15 cellular contexts compared by ENCODE assay signal in genomic region chr1:205204552-205204951, GRCh38. TPM values are rescaled to one million over a fixed set of nuclear protein-coding genes. Genes with fewer than 3 reads are reported as not detected.
DNase-seq lines count a peak whose midpoint lies in the region; ATAC-seq and TF ChIP-seq lines count a peak whose summit lies in the region.
"Had no signal": no experiment of that assay in that cellular context is flagged by ENCODE, and none has a peak within 500 bp of the region (broad histone marks: within the 10 kb centered on the region; RNA-seq: fewer than 3 reads in every experiment).

No MANE protein-coding gene starts in this region.

- POLR2A ChIA-PET in SK-N-SH (lab: Yijun Ruan, JAX), result no interaction called here

- H4K20me1 ChIP-seq in SK-N-SH (ENCODE audit: insufficient read depth), result peaks cover 4% of the 10 kb centered on the region; the same call in 1 of the 2 replicates

- no peaks in the 10 kb centered on the region for H3K36me3 ChIP-seq in SK-N-SH (replicated peaks in 1 of 2; ENCODE audit: control insufficient read depth in 1 of 2, insufficient read depth in 2 of 2, low read length in 1 of 2)
- H3K36me3 ChIP-seq: ascending aorta had no signal

- peak overlapping the region; percentile 52; the same call in 1 of the 2 replicates for H3K9ac ChIP-seq in SK-N-SH

- H3K79me2 ChIP-seq in SK-N-SH (ENCODE audit: insufficient read depth), result peaks cover 89% of the 10 kb centered on the region

- H3K4me3 ChIP-seq in SK-N-SH (ENCODE audit: low read depth in 2 of 2, low read length in 1 of 2) (no peak overlapping the region), fibroblast of mammary gland (ENCODE audit: control insufficient read depth, low read depth, low read length) (no peak overlapping the region)
- H3K4me3 ChIP-seq: ascending aorta had no signal

- no peaks in the 10 kb centered on the region for H3K9me3 Mint-ChIP-seq in activated naive CD4-positive, alpha-beta T cell treated with anti-CD3 and anti-CD28 coated beads for 36 hours
- no peaks in the 10 kb centered on the region for H3K9me3 Mint-ChIP-seq in activated naive CD4-positive, alpha-beta T cell treated with anti-CD3 and anti-CD28 coated beads, Interleukin-2, amount 10 ng/mL, durations not matched to agents 7 days and 5 days
- H3K9me3 Mint-ChIP-seq in stimulated activated effector memory CD8-positive, alpha-beta T cell treated with anti-CD3 and anti-CD28 coated beads, Interleukin-12 subunit alpha, Interleukin-12 subunit beta, amount 100 ng/mL, for 72 hours, result no peaks in the 10 kb centered on the region
- H3K9me3 Mint-ChIP-seq: dendritic cell treated with granulocyte-macrophage colony-stimulating factor and Interleukin-4, amounts not matched to agents 40 ng/mL and 50 ng/mL, for 4 days had no signal

- no peak for DNase-seq in activated naive CD4-positive, alpha-beta T cell treated with anti-CD3 and anti-CD28 coated beads for 36 hours
- DNase-seq in activated naive CD4-positive, alpha-beta T cell treated with anti-CD3 and anti-CD28 coated beads, Interleukin-2, amount 10 ng/mL, durations not matched to agents 7 days and 5 days, result no peak
- no peak for DNase-seq in SK-N-SH
- DNase-seq in fibroblast of mammary gland (ENCODE audit: low read depth), result peak; percentile 39
- no peak for DNase-seq in stimulated activated effector memory CD8-positive, alpha-beta T cell treated with anti-CD3 and anti-CD28 coated beads, Interleukin-12 subunit alpha, Interleukin-12 subunit beta, amount 100 ng/mL, for 72 hours (ENCODE audit: low spot score in 2 of 2)
- DNase-seq: Calu3, GDM1, Right ventricle myocardium superior, small intestine, T-helper 2 cell had no signal

- H3K27ac Mint-ChIP-seq in activated naive CD4-positive, alpha-beta T cell treated with anti-CD3 and anti-CD28 coated beads for 36 hours, result peak overlapping the region; percentile 84
- no peak overlapping the region for H3K27ac Mint-ChIP-seq in activated naive CD4-positive, alpha-beta T cell treated with anti-CD3 and anti-CD28 coated beads, Interleukin-2, amount 10 ng/mL, durations not matched to agents 7 days and 5 days
- peak overlapping the region; percentile 9 for H3K27ac Mint-ChIP-seq in stimulated activated effector memory CD8-positive, alpha-beta T cell treated with anti-CD3 and anti-CD28 coated beads, Interleukin-12 subunit alpha, Interleukin-12 subunit beta, amount 100 ng/mL, for 72 hours

- H3K9me3 ChIP-seq in SK-N-SH, result no peaks in the 10 kb centered on the region
- H3K9me3 ChIP-seq: ascending aorta had no signal

- H3K4me2 ChIP-seq in SK-N-SH, result peak overlapping the region; percentile 56

- ATAC-seq in stimulated activated effector memory CD8-positive, alpha-beta T cell treated with anti-CD3 and anti-CD28 coated beads, Interleukin-12 subunit alpha, Interleukin-12 subunit beta, amount 100 ng/mL, for 72 hours, result no peak
- no peak for ATAC-seq in HG03108 (IDR thresholded peaks at IDR 0.05; ENCODE audit: unreplicated experiment)
- no peak for ATAC-seq in HG02885 (IDR thresholded peaks at IDR 0.05; ENCODE audit: poor library complexity, unreplicated experiment)
- ATAC-seq in HG03432 (IDR thresholded peaks at IDR 0.05; ENCODE audit: unreplicated experiment), result no peak

- intact Hi-C loops in activated naive CD4-positive, alpha-beta T cell treated with anti-CD3 and anti-CD28 coated beads for 36 hours (cut with micrococcal nuclease), result no loop called here

- peaks cover 15% of the 10 kb centered on the region for H3F3A ChIP-seq in SK-N-SH (replicated peaks; ENCODE audit: insufficient read depth)

- H3K27ac ChIP-seq in SK-N-SH (ENCODE audit: low read depth in 2 of 2, low read length in 1 of 2), result peak overlapping the region in 1 of 2 experiments; percentile 84; a peak in 2 of 4 replicates
- H3K27ac ChIP-seq: ascending aorta had no signal

- H3K27me3 Mint-ChIP-seq in activated naive CD4-positive, alpha-beta T cell treated with anti-CD3 and anti-CD28 coated beads for 36 hours (ENCODE audit: low read depth), result no peaks in the 10 kb centered on the region
- no peaks in the 10 kb centered on the region for H3K27me3 Mint-ChIP-seq in activated naive CD4-positive, alpha-beta T cell treated with anti-CD3 and anti-CD28 coated beads, Interleukin-2, amount 10 ng/mL, durations not matched to agents 7 days and 5 days
- H3K27me3 Mint-ChIP-seq: dendritic cell treated with granulocyte-macrophage colony-stimulating factor and Interleukin-4, amounts not matched to agents 40 ng/mL and 50 ng/mL, for 4 days had no signal

- TF ChIP-seq RAD21 in SK-N-SH (IDR thresholded peaks at IDR 0.05; ENCODE audit: low read length), result no peak

- peak overlapping the region; percentile 32 for H3K4me3 Mint-ChIP-seq in activated naive CD4-positive, alpha-beta T cell treated with anti-CD3 and anti-CD28 coated beads for 36 hours
- H3K4me3 Mint-ChIP-seq in activated naive CD4-positive, alpha-beta T cell treated with anti-CD3 and anti-CD28 coated beads, Interleukin-2, amount 10 ng/mL, durations not matched to agents 7 days and 5 days, result no peak overlapping the region
- H3K4me3 Mint-ChIP-seq in stimulated activated effector memory CD8-positive, alpha-beta T cell treated with anti-CD3 and anti-CD28 coated beads, Interleukin-12 subunit alpha, Interleukin-12 subunit beta, amount 100 ng/mL, for 72 hours, result peak overlapping the region; percentile 22
- H3K4me3 Mint-ChIP-seq: dendritic cell treated with granulocyte-macrophage colony-stimulating factor and Interleukin-4, amounts not matched to agents 40 ng/mL and 50 ng/mL, for 4 days had no signal

- H3K4me1 ChIP-seq in SK-N-SH (ENCODE audit: control insufficient read depth in 1 of 2, insufficient read depth in 2 of 2, low read depth in 1 of 2, low read length in 1 of 2), result peaks cover 0 to 9% of the 10 kb centered on the region in 2 experiments; a peak in 2 of 4 replicates

- TF ChIP-seq CTCF in SK-N-SH (IDR thresholded peaks at IDR 0.05), result no peak
- no peak for TF ChIP-seq CTCF in fibroblast of mammary gland (conservative IDR thresholded peaks at IDR 0.05; ENCODE audit: control insufficient read depth, insufficient read depth, low read depth, low read length)

- H3K27me3 ChIP-seq in SK-N-SH (ENCODE audit: insufficient read depth), result no peaks in the 10 kb centered on the region
- H3K27me3 ChIP-seq: ascending aorta had no signal

- no peak for TF ChIP-seq EP300 in SK-N-SH (IDR thresholded peaks at IDR 0.05; ENCODE audit: borderline replicate concordance in 1 of 2, low read depth in 1 of 2, low read length in 1 of 2)

- peaks cover 76% of the 10 kb centered on the region for H3K4me1 Mint-ChIP-seq in activated naive CD4-positive, alpha-beta T cell treated with anti-CD3 and anti-CD28 coated beads for 36 hours (ENCODE audit: low read depth)
- peaks cover 41% of the 10 kb centered on the region for H3K4me1 Mint-ChIP-seq in activated naive CD4-positive, alpha-beta T cell treated with anti-CD3 and anti-CD28 coated beads, Interleukin-2, amount 10 ng/mL, durations not matched to agents 7 days and 5 days
- peaks cover 51% of the 10 kb centered on the region for H3K4me1 Mint-ChIP-seq in stimulated activated effector memory CD8-positive, alpha-beta T cell treated with anti-CD3 and anti-CD28 coated beads, Interleukin-12 subunit alpha, Interleukin-12 subunit beta, amount 100 ng/mL, for 72 hours

- H3K36me3 Mint-ChIP-seq in activated naive CD4-positive, alpha-beta T cell treated with anti-CD3 and anti-CD28 coated beads for 36 hours (ENCODE audit: low read depth), result peaks cover 6% of the 10 kb centered on the region
- peaks cover 2% of the 10 kb centered on the region for H3K36me3 Mint-ChIP-seq in activated naive CD4-positive, alpha-beta T cell treated with anti-CD3 and anti-CD28 coated beads, Interleukin-2, amount 10 ng/mL, durations not matched to agents 7 days and 5 days
- peaks cover 16% of the 10 kb centered on the region for H3K36me3 Mint-ChIP-seq in stimulated activated effector memory CD8-positive, alpha-beta T cell treated with anti-CD3 and anti-CD28 coated beads, Interleukin-12 subunit alpha, Interleukin-12 subunit beta, amount 100 ng/mL, for 72 hours

- CTCF ChIA-PET in activated naive CD4-positive, alpha-beta T cell treated with anti-CD3 and anti-CD28 coated beads for 36 hours (lab: Charles Lee), result interaction anchor here (1.5 to 2.7 kb wide), 4 partner anchors 21 to 149 kb away, joined by 3 to 8 read pairs (median 4); no protein-coding TSS in a partner anchor
- CTCF ChIA-PET in activated naive CD4-positive, alpha-beta T cell treated with anti-CD3 and anti-CD28 coated beads, Interleukin-2, amount 10 ng/mL, durations not matched to agents 7 days and 5 days (lab: Charles Lee), result interaction anchor here (0.9 kb wide), 1 partner anchor 29 kb away, joined by 5 read pairs; no protein-coding TSS in a partner anchor
- CTCF ChIA-PET in SK-N-SH (lab: Yijun Ruan, JAX), result interaction anchor here (1.3 to 1.6 kb wide), 3 partner anchors 13 to 398 kb away, joined by 4 to 5 read pairs (median 4); no protein-coding TSS in a partner anchor

- no peaks in the 10 kb centered on the region for H3K9me2 ChIP-seq in SK-N-SH

- no peak overlapping the region for H2AFZ ChIP-seq in SK-N-SH (ENCODE audit: low read depth)

TF ChIP-seq in SK-N-SH, 30 proteins besides CTCF, POLR2A, EP300 and RAD21 (continues in another document):
- no peak for TF ChIP-seq ELF1 (IDR thresholded peaks at IDR 0.05)
- TF ChIP-seq NRF1 (IDR thresholded peaks at IDR 0.05; ENCODE audit: low read depth, low read length), result no peak
- TF ChIP-seq GABPA (IDR thresholded peaks at IDR 0.05; ENCODE audit: low read depth), result no peak
- no peak for TF ChIP-seq SIN3A (IDR thresholded peaks at IDR 0.05; ENCODE audit: borderline replicate concordance, low read depth, low read length)
- TF ChIP-seq RFX5 (IDR thresholded peaks at IDR 0.05; ENCODE audit: low read length), result no peak
- no peak for TF ChIP-seq SMC3 (IDR thresholded peaks at IDR 0.05; ENCODE audit: low read depth, low read length)
- TF ChIP-seq YY1 (IDR thresholded peaks at IDR 0.05; ENCODE audit: low read depth), result no peak
- no peak for TF ChIP-seq MAX (IDR thresholded peaks at IDR 0.05; ENCODE audit: low read depth)
- TF ChIP-seq TEAD4 (IDR thresholded peaks at IDR 0.05; ENCODE audit: borderline replicate concordance, insufficient read depth), result no peak
- TF ChIP-seq NFIC (IDR thresholded peaks at IDR 0.05; ENCODE audit: borderline replicate concordance), result no peak
- no peak for TF ChIP-seq FOXJ3 (CRISPR knock-in tag; IDR thresholded peaks at IDR 0.05)

RNA-seq across cellular contexts. Expression of gene DSTYK, which starts 7.0 kb away (rescaled TPM):
- total RNA-seq in activated naive CD4-positive, alpha-beta T cell treated with anti-CD3 and anti-CD28 coated beads for 36 hours, result 10 to 100 TPM; 10.9 to 11.5 TPM
- polyA plus RNA-seq in SK-N-SH (2012; rRNA removed), result 4.4 and 6.4 TPM in 2 replicates
- polyA plus RNA-seq in SK-N-SH (2012; cell fraction: cytosol; rRNA removed), result 6.1 TPM in 2 replicates
- polyA plus RNA-seq in SK-N-SH (2012; cell fraction: nucleus; rRNA removed), result 3.4 and 4.5 TPM in 2 replicates

RNA-seq across cellular contexts. Expression of gene TMCC2, which starts 23.2 kb away (rescaled TPM):
- 10 to 100 TPM; 42.5 to 44.8 TPM for total RNA-seq in activated naive CD4-positive, alpha-beta T cell treated with anti-CD3 and anti-CD28 coated beads for 36 hours
- polyA plus RNA-seq in SK-N-SH (2012; rRNA removed), result 5.3 and 6.0 TPM in 2 replicates
- polyA plus RNA-seq in SK-N-SH (2012; cell fraction: cytosol; rRNA removed), result 3.0 and 4.9 TPM in 2 replicates
- 5.9 and 6.8 TPM in 2 replicates for polyA plus RNA-seq in SK-N-SH (2012; cell fraction: nucleus; rRNA removed)
